Comparison of ENCODE assay signal across 12 cellular contexts in the genomic region with DNA sequence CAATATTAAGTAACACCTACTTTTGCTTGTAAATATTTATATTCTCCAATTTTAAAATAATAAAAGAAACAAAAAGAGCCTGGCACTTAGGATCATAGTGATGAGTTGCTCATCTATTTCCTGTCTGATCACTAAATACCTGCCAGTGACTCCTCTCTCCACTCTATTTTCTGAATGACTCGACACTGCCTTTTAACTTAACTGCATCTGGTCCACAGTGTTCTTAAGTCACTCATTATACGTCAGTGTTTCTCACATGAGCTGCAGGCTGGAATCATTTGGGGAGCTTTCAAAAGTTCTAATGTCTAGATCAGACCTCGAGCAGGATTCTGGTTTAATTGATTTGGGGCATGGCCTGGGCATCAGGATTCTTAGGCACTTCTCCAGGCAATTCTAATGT.
DNase-seq lines count a peak whose midpoint lies in the region; ATAC-seq, FAIRE-seq and TF ChIP-seq lines count a peak whose summit lies in the region.
"Had no signal": no experiment of that assay in that cellular context is flagged by ENCODE, and none has a peak within 500 bp of the region (broad histone marks: within the 10 kb centered on the region; RNA-seq: fewer than 3 reads in every experiment).

No MANE protein-coding gene starts in this region.

- H3K9me3 Mint-ChIP-seq in chondrocyte (ENCODE audit: low read depth) = no peaks in the 10 kb centered on the region

- ATAC-seq in GM18861 (IDR thresholded peaks at IDR 0.05; ENCODE audit: unreplicated experiment) = peak; percentile 55
- peak; percentile 67 for ATAC-seq in HG03108 (IDR thresholded peaks at IDR 0.05; ENCODE audit: unreplicated experiment)
- ATAC-seq in HG02938 (IDR thresholded peaks at IDR 0.05; ENCODE audit: unreplicated experiment) = no peak
- ATAC-seq in pancreas = no peak
- ATAC-seq: lower lobe of right lung, upper lobe of right lung had no signal

- H3K9me3 ChIP-seq in sigmoid colon (no peaks in the 10 kb centered on the region), pancreas (no peaks in the 10 kb centered on the region)
- H3K9me3 ChIP-seq: lower lobe of right lung, upper lobe of right lung had no signal

- no peak for TF ChIP-seq POLR2A in sigmoid colon (IDR thresholded peaks at IDR 0.05)

- H3K4me3 ChIP-seq in sigmoid colon (no peak overlapping the region), pancreas (no peak overlapping the region)
- H3K4me3 ChIP-seq: coronary artery, lower lobe of right lung, upper lobe of right lung had no signal

- FAIRE-seq in D721Med (lab: Jason Lieb, UNC) (no peak), pancreas (lab: Jason Lieb, UNC) (no peak)

- H3K4me1 ChIP-seq in sigmoid colon (peaks cover 0 to 85% (median 78%) of the 10 kb centered on the region in 4 donors), pancreas (peaks cover 9 to 10% (median 10%) of the 10 kb centered on the region in 3 donors)
- H3K4me1 ChIP-seq: upper lobe of right lung had no signal

- peaks cover 36% of the 10 kb centered on the region for H3K36me3 Mint-ChIP-seq in chondrocyte (ENCODE audit: low read depth)

- H3K36me3 ChIP-seq in sigmoid colon = peaks cover 0 to 13% (median 0%) of the 10 kb centered on the region in 4 donors
- no peaks in the 10 kb centered on the region for H3K36me3 ChIP-seq in pancreas
- H3K36me3 ChIP-seq: lower lobe of right lung, upper lobe of right lung had no signal

- TF ChIP-seq EP300 in sigmoid colon (IDR thresholded peaks at IDR 0.05) = peak in 1 of 4 donors; percentile 70

- H3K4me3 Mint-ChIP-seq in chondrocyte (ENCODE audit: unreplicated experiment) = no peak overlapping the region

- H3K27ac ChIP-seq in sigmoid colon (peak overlapping the region; percentile 28 to 88 (median 74)), pancreas (no peak overlapping the region)
- H3K27ac ChIP-seq: lower lobe of right lung, upper lobe of right lung had no signal

- H3K27ac Mint-ChIP-seq in chondrocyte (ENCODE audit: unreplicated experiment) = peak overlapping the region; percentile 86

- H3K27me3 Mint-ChIP-seq in chondrocyte (ENCODE audit: low read depth) = no peaks in the 10 kb centered on the region

- TF ChIP-seq CTCF in chondrocyte (IDR thresholded peaks at IDR 0.05) (no peak), sigmoid colon (IDR thresholded peaks at IDR 0.05) (no peak), D721Med (IDR thresholded peaks at IDR 0.05; ENCODE audit: insufficient read depth, missing control alignments) (no peak), pancreas (IDR thresholded peaks at IDR 0.05) (no peak)

- DNase-seq in chondrocyte (ENCODE audit: low spot score) = no peak
- no peak for DNase-seq in sigmoid colon
- no peak for DNase-seq in D721Med (ENCODE audit: insufficient read length, low spot score)
- no peak for DNase-seq in pancreas
- DNase-seq: activated effector memory CD4-positive, alpha-beta T cell treated with anti-CD3 and anti-CD28 coated beads, Interleukin-2, amount 50 U/mL, for 16 hours; lower lobe of right lung; NCI-H82; upper lobe of right lung had no signal

- intact Hi-C loops in sigmoid colon (cut with DNase I) (no loop called here), pancreas (cut with DNase I) (no loop called here)

- WGBS in sigmoid colon, 2 donors = 74 to 75% methylated on average over 3 of the region's 3 CpGs
- WGBS in pancreas, 2 donors = 72 to 77% methylated on average over 3 of the region's 3 CpGs

- H3K4me1 Mint-ChIP-seq in chondrocyte (ENCODE audit: low read depth) = peaks cover 89% of the 10 kb centered on the region

- no peaks in the 10 kb centered on the region for H3K27me3 ChIP-seq in sigmoid colon
- H3K27me3 ChIP-seq in pancreas = no peaks in the 10 kb centered on the region
- H3K27me3 ChIP-seq: upper lobe of right lung had no signal

Comparison
In these comparisons a context has a peak if more than half of its experiments do, and no peak if none do; other contexts are left out.
1. ATAC-seq: peak in GM18861 (single experiment) and HG03108 (single experiment); none in HG02938 (single experiment) and pancreas (0 of 4).
2. H3K27ac ChIP-seq: peak in sigmoid colon (4 of 4); none in pancreas (0 of 4).